In the genomic region with DNA sequence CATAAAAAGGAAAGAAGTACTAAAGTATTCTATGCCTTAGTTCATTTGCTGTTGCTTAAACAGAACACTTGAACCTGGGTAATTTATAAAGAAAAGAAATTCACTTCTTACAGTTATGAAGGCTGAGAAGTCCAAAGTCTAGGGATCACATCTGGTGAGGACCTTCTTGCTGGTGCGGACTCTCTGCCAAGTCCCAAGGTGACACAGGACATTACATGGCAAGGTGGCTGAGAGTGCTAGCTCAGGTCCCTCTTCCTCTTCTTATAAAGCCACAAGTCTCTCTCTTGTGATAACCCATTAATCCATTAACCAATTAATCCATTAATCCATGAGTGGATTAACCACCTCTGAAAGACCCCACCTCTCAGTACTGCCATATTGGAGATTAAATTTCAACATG, we compare ENCODE assay signal across 27 cellular contexts. TPM values are rescaled to one million over a fixed set of nuclear protein-coding genes. Genes with fewer than 3 reads are reported as not detected.
DNase-seq lines count a peak whose midpoint lies in the region; ATAC-seq and TF ChIP-seq lines count a peak whose summit lies in the region.
"Had no signal": no experiment of that assay in that cellular context is flagged by ENCODE, and none has a peak within 500 bp of the region (broad histone marks: within the 10 kb centered on the region; RNA-seq: fewer than 3 reads in every experiment).

No MANE protein-coding gene starts in this region.

- WGBS in SK-N-SH (ENCODE audit: low lambda C conversion rate), result 100% methylated on average over 1 of the region's 1 CpG
- WGBS in gastroesophageal sphincter (ENCODE audit: low coverage in 1 of 2), 2 donors, result 100% methylated on average over 1 of the region's 1 CpG

- DNase-seq in SK-N-SH, result no peak
- no peak for DNase-seq in activated T-cell treated with anti-CD3 and anti-CD28 coated beads, Interleukin-2, amount 50 U/mL, for 4 hours
- no peak for DNase-seq in neural progenitor cell (ENCODE audit: low spot score)
- no peak for DNase-seq in mucosa of gallbladder (ENCODE audit: low spot score)
- DNase-seq: activated CD4-positive, alpha-beta T cell treated with anti-CD3 and anti-CD28 coated beads for 1 hour; activated naive CD4-positive, alpha-beta T cell treated with anti-CD3 and anti-CD28 coated beads for 36 hours; activated T-cell treated with anti-CD3 and anti-CD28 coated beads, Interleukin-2, amount 50 U/mL, for 1 hour; amygdala; BE2C; central memory CD4-positive, alpha-beta T cell; DMS79 treated with DMSO at 0.1 percent for 48 hours; foreskin melanocyte; hypothalamus; kidney; NCI-H1436; NCI-H748 treated with DMSO at 0.1 percent for 48 hours; ovary; SHP77 treated with DMSO at 0.1 percent for 48 hours; T-cell had no signal

- CTCF ChIA-PET in SK-N-SH (lab: Yijun Ruan, JAX), result interaction anchor here (1.0 kb wide), 1 partner anchor 16 kb away, joined by 3 read pairs; no protein-coding TSS in a partner anchor

- peaks cover 65% of the 10 kb centered on the region for H3F3A ChIP-seq in SK-N-SH (replicated peaks; ENCODE audit: insufficient read depth)
- peaks cover 5% of the 10 kb centered on the region for H3F3A ChIP-seq in neural progenitor cell (ENCODE audit: low read depth)

- H3K9me3 ChIP-seq in SK-N-SH (no peaks in the 10 kb centered on the region; the same call in 1 of the 2 replicates), gastroesophageal sphincter (no peaks in the 10 kb centered on the region), skeletal muscle satellite cell (replicated peaks; ENCODE audit: low read length) (no peaks in the 10 kb centered on the region), neural progenitor cell (ENCODE audit: low read depth) (no peaks in the 10 kb centered on the region)
- H3K9me3 ChIP-seq: BE2C, ovary had no signal

- peaks cover 10 to 42% of the 10 kb centered on the region in 2 experiments for H3K4me1 ChIP-seq in SK-N-SH (ENCODE audit: control insufficient read depth in 1 of 2, insufficient read depth in 2 of 2, low read depth in 1 of 2, low read length in 1 of 2)
- H3K4me1 ChIP-seq in gastroesophageal sphincter, result peaks cover 15 to 58% (median 21%) of the 10 kb centered on the region in 3 donors
- peaks cover 58% of the 10 kb centered on the region for H3K4me1 ChIP-seq in skeletal muscle satellite cell (ENCODE audit: control insufficient read depth, insufficient read depth, low read length)
- H3K4me1 ChIP-seq in neural progenitor cell, result peaks cover 4% of the 10 kb centered on the region

- H3K4me1 Mint-ChIP-seq in activated T-cell treated with anti-CD3 and anti-CD28 coated beads, Interleukin-2, amount 50 U/mL, for 4 hours (ENCODE audit: low read depth), result peaks cover 19% of the 10 kb centered on the region
- H3K4me1 Mint-ChIP-seq in neural progenitor cell, result peaks cover 42% of the 10 kb centered on the region

- no peaks in the 10 kb centered on the region for H3K27me3 Mint-ChIP-seq in activated T-cell treated with anti-CD3 and anti-CD28 coated beads, Interleukin-2, amount 50 U/mL, for 4 hours (ENCODE audit: low read depth)
- H3K27me3 Mint-ChIP-seq in neural progenitor cell (ENCODE audit: insufficient read depth, low read depth), result no peaks in the 10 kb centered on the region

- H3K9me2 ChIP-seq in SK-N-SH, result no peaks in the 10 kb centered on the region

- H3K9ac ChIP-seq in SK-N-SH (no peak overlapping the region), skeletal muscle satellite cell (ENCODE audit: low read depth, low read length) (peak overlapping the region; percentile 89), neural progenitor cell (no peak overlapping the region)

- no peak overlapping the region for H3K27ac Mint-ChIP-seq in neural progenitor cell
- H3K27ac Mint-ChIP-seq: activated naive CD4-positive, alpha-beta T cell treated with anti-CD3 and anti-CD28 coated beads for 36 hours; T-cell had no signal

- H3K36me3 ChIP-seq in SK-N-SH (replicated peaks in 1 of 2; ENCODE audit: control insufficient read depth in 1 of 2, insufficient read depth in 2 of 2, low read length in 1 of 2), result no peaks in the 10 kb centered on the region
- H3K36me3 ChIP-seq in gastroesophageal sphincter, result no peaks in the 10 kb centered on the region
- H3K36me3 ChIP-seq in skeletal muscle satellite cell (ENCODE audit: insufficient read depth, low read length), result no peaks in the 10 kb centered on the region
- no peaks in the 10 kb centered on the region for H3K36me3 ChIP-seq in neural progenitor cell
- H3K36me3 ChIP-seq: BE2C, ovary, right atrium auricular region had no signal

- TF ChIP-seq RAD21 in SK-N-SH (IDR thresholded peaks at IDR 0.05; ENCODE audit: low read length), result no peak

- TF ChIP-seq CTCF in SK-N-SH (IDR thresholded peaks at IDR 0.05) (no peak), gastroesophageal sphincter (IDR thresholded peaks at IDR 0.05) (no peak), neural progenitor cell (IDR thresholded peaks at IDR 0.05) (no peak)

- H3K4me3 Mint-ChIP-seq in activated T-cell treated with anti-CD3 and anti-CD28 coated beads, Interleukin-2, amount 50 U/mL, for 4 hours, result no peak overlapping the region
- no peak overlapping the region for H3K4me3 Mint-ChIP-seq in neural progenitor cell
- H3K4me3 Mint-ChIP-seq: activated naive CD4-positive, alpha-beta T cell treated with anti-CD3 and anti-CD28 coated beads for 36 hours; T-cell had no signal

- peaks cover 7% of the 10 kb centered on the region for H3K9me3 Mint-ChIP-seq in activated T-cell treated with anti-CD3 and anti-CD28 coated beads, Interleukin-2, amount 50 U/mL, for 4 hours
- peaks cover 9% of the 10 kb centered on the region for H3K9me3 Mint-ChIP-seq in neural progenitor cell

- TF ChIP-seq POLR2A in gastroesophageal sphincter (IDR thresholded peaks at IDR 0.05), result no peak

- H2AFZ ChIP-seq in SK-N-SH (ENCODE audit: low read depth) (no peak overlapping the region), neural progenitor cell (replicated peaks) (no peak overlapping the region)

- no peak for ATAC-seq in SK-N-SH treated with all-trans-retinoic acid at 6 μM for 48 hours
- no peak for ATAC-seq in gastroesophageal sphincter
- ATAC-seq in activated T-cell treated with anti-CD3 and anti-CD28 coated beads, Interleukin-2, amount 50 U/mL, for 4 hours, result no peak
- ATAC-seq in HG03521 (IDR thresholded peaks at IDR 0.05; ENCODE audit: unreplicated experiment), result no peak
- ATAC-seq: HCT116, K562, T-cell had no signal

- H4K20me1 ChIP-seq in SK-N-SH (ENCODE audit: insufficient read depth) (no peaks in the 10 kb centered on the region), neural progenitor cell (ENCODE audit: low read depth) (no peaks in the 10 kb centered on the region)

- no peaks in the 10 kb centered on the region for H3K36me3 Mint-ChIP-seq in activated T-cell treated with anti-CD3 and anti-CD28 coated beads, Interleukin-2, amount 50 U/mL, for 4 hours (ENCODE audit: insufficient read depth)
- H3K36me3 Mint-ChIP-seq in neural progenitor cell, result peaks cover 6% of the 10 kb centered on the region
- H3K36me3 Mint-ChIP-seq: T-cell had no signal

- POLR2A ChIA-PET in SK-N-SH (lab: Yijun Ruan, JAX), result no interaction called here

- H3K27me3 ChIP-seq in SK-N-SH (ENCODE audit: insufficient read depth) (no peaks in the 10 kb centered on the region), gastroesophageal sphincter (no peaks in the 10 kb centered on the region), skeletal muscle satellite cell (ENCODE audit: control insufficient read depth, insufficient read depth, low read length) (no peaks in the 10 kb centered on the region), neural progenitor cell (no peaks in the 10 kb centered on the region)
- H3K27me3 ChIP-seq: BE2C, ovary, right atrium auricular region had no signal

- peak overlapping the region; percentile 88 to 99; a peak in 3 of 4 replicates for H3K27ac ChIP-seq in SK-N-SH (ENCODE audit: low read depth in 2 of 2, low read length in 1 of 2)
- H3K27ac ChIP-seq in gastroesophageal sphincter, result peak overlapping the region in 3 of 4 donors; percentile 86 to 87 (median 86)
- no peak overlapping the region for H3K27ac ChIP-seq in neural progenitor cell
- H3K27ac ChIP-seq: 22Rv1 had no signal

- H3K4me3 ChIP-seq in SK-N-SH (ENCODE audit: low read depth in 2 of 2, low read length in 1 of 2), result no peak overlapping the region
- H3K4me3 ChIP-seq in gastroesophageal sphincter, result no peak overlapping the region
- no peak overlapping the region for H3K4me3 ChIP-seq in skeletal muscle satellite cell (ENCODE audit: low read length)
- H3K4me3 ChIP-seq in neural progenitor cell, result no peak overlapping the region
- H3K4me3 ChIP-seq: K562, ovary, right atrium auricular region had no signal

- H3K79me2 ChIP-seq in SK-N-SH (ENCODE audit: insufficient read depth) (peaks cover 13% of the 10 kb centered on the region; the same call in 1 of the 2 replicates), neural progenitor cell (ENCODE audit: low read depth) (no peaks in the 10 kb centered on the region)

- TF ChIP-seq EP300 in SK-N-SH (IDR thresholded peaks at IDR 0.05; ENCODE audit: borderline replicate concordance in 1 of 2, low read depth in 1 of 2, low read length in 1 of 2) (no peak), gastroesophageal sphincter (IDR thresholded peaks at IDR 0.05) (no peak)

- H3K4me2 ChIP-seq in SK-N-SH, result no peak overlapping the region
- H3K4me2 ChIP-seq in skeletal muscle satellite cell (ENCODE audit: low read length), result no peak overlapping the region
- no peak overlapping the region for H3K4me2 ChIP-seq in neural progenitor cell

TF ChIP-seq in SK-N-SH, 30 proteins besides CTCF, POLR2A, EP300 and RAD21 (continues in another document):
- TF ChIP-seq SIN3A (IDR thresholded peaks at IDR 0.05; ENCODE audit: borderline replicate concordance, low read depth, low read length), result no peak
- TF ChIP-seq ELF1 (IDR thresholded peaks at IDR 0.05), result no peak
- TF ChIP-seq FOSL2 (IDR thresholded peaks at IDR 0.05; ENCODE audit: borderline replicate concordance, low read depth), result no peak
- TF ChIP-seq YY1 (IDR thresholded peaks at IDR 0.05; ENCODE audit: low read depth), result no peak
- no peak for TF ChIP-seq TAF1 (IDR thresholded peaks at IDR 0.05; ENCODE audit: borderline replicate concordance, low read depth, low read length)

TF ChIP-seq in SK-N-SH treated with all-trans-retinoic acid at 6 μM for 48 hours, 23 proteins besides CTCF, POLR2A, EP300 and RAD21:
- TF ChIP-seq ARNTL (CRISPR knock-in tag; IDR thresholded peaks at IDR 0.05; ENCODE audit: borderline replicate concordance, low read depth) (no peak), ZNF565 (CRISPR knock-in tag; conservative IDR thresholded peaks at IDR 0.05; ENCODE audit: low read depth) (no peak)

RNA-seq across cellular contexts. Expression of a gene that starts 3.1 kb away (rescaled TPM):
- polyA plus RNA-seq in SK-N-SH (2012; rRNA removed), result 10.1 and 11.3 TPM in 2 replicates
- polyA plus RNA-seq in SK-N-SH (2012; cell fraction: cytosol; rRNA removed), result 11.6 and 11.7 TPM in 2 replicates
- 20.0 and 21.9 TPM in 2 replicates for polyA plus RNA-seq in SK-N-SH (2012; cell fraction: nucleus; rRNA removed)
- total RNA-seq in gastroesophageal sphincter (100 to 1,000 TPM; 183 to 225 (median 203) TPM), neural progenitor cell (ENCODE audit: low replicate concordance) (16.9 and 24.5 TPM in 2 replicates), mucosa of gallbladder (159 TPM)
- total RNA-seq in skeletal muscle satellite cell (2012; rRNA removed), result 73.2 and 78.1 TPM in 2 replicates
- 10 to 100 TPM; 15.4 to 22.5 (median 21.0) TPM for total RNA-seq in activated T-cell treated with anti-CD3 and anti-CD28 coated beads, Interleukin-2, amount 50 U/mL, for 4 hours
